Comparison of ENCODE assay signal across 1 cellular context in the genomic region with DNA sequence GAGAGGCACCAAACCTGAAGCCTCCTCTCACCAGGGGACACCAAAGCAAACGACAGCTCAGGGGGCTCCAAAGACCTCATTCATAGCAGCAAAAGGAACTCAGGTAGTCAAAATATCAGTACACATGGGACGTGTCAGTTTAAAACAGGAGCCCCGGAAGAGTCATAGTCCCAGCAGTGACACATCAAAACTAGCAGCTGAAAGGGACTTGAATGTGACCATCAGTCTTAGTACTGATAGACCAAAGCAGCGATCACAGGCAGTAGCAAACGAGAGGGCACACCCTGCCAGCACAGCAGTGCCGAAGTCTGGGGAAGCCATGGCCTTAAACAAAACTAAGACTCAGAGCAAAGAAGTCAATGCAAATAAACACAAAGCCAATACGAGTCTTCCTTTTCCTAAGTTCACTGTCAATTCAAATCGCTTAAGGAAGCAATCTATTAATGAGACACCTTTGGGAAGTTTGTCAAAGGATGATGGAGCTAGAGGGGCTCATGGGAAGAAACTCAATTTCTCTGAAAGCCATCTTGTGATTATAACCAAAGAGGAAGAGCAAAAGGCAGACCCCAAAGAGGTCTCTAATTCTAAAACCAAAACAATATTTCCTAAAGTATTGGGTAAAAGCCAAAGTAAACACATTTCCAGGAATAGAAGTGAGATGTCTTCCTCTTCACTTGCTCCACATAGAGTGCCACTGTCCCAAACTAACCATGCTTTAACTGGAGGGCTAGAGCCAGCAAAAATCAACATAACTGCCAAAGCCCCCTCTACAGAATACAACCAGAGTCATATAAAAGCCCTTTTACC.
TF ChIP-seq lines count a peak whose summit lies in the region.

No MANE protein-coding gene starts in this region.

TF ChIP-seq in K562, 482 proteins besides CTCF, POLR2A, EP300 and RAD21 (continued from another document and continues in another):
- no peak for TF ChIP-seq CHD2 (IDR thresholded peaks at IDR 0.05; ENCODE audit: low read depth, low read length)
- no peak for TF ChIP-seq HDAC6 (IDR thresholded peaks at IDR 0.05; ENCODE audit: low read depth, low read length)
- TF ChIP-seq MAFF (IDR thresholded peaks at IDR 0.05; ENCODE audit: low read length), result peak; percentile 85
- no peak for TF ChIP-seq YBX1 (IDR thresholded peaks at IDR 0.05)
- TF ChIP-seq, protein P1, sequence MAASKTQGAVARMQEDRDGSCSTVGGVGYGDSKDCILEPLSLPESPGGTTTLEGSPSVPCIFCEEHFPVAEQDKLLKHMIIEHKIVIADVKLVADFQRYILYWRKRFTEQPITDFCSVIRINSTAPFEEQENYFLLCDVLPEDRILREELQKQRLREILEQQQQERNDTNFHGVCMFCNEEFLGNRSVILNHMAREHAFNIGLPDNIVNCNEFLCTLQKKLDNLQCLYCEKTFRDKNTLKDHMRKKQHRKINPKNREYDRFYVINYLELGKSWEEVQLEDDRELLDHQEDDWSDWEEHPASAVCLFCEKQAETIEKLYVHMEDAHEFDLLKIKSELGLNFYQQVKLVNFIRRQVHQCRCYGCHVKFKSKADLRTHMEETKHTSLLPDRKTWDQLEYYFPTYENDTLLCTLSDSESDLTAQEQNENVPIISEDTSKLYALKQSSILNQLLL (CRISPR knock-in tag; IDR thresholded peaks at IDR 0.05; ENCODE audit: borderline replicate concordance), result no peak
- TF ChIP-seq FOXK1 (CRISPR knock-in tag; IDR thresholded peaks at IDR 0.05; ENCODE audit: borderline replicate concordance), result no peak
- no peak for TF ChIP-seq KAT7 (CRISPR knock-in tag; IDR thresholded peaks at IDR 0.05; ENCODE audit: borderline replicate concordance)
- no peak for TF ChIP-seq NR2C2 (CRISPR knock-in tag; IDR thresholded peaks at IDR 0.05)
- no peak; the same call in 1 of the 2 replicates for TF ChIP-seq NR2C2 (tag; IDR thresholded peaks at IDR 0.05)
- peak; percentile 75 for TF ChIP-seq KDM5B (IDR thresholded peaks at IDR 0.05; ENCODE audit: insufficient replicate concordance, low read depth, low read length)
- no peak for TF ChIP-seq BRD4 (IDR thresholded peaks at IDR 0.05)
- TF ChIP-seq SIN3A (IDR thresholded peaks at IDR 0.05; ENCODE audit: borderline replicate concordance in 2 of 2, control insufficient read depth in 1 of 2, low read depth in 2 of 2, low read length in 2 of 2), result peak; percentile 67; a peak in 2 of 4 replicates
- no peak for TF ChIP-seq CHD4 (IDR thresholded peaks at IDR 0.05; ENCODE audit: insufficient read depth, insufficient replicate concordance, low read depth, low read length, poor library complexity, severe bottlenecking)
- no peak for TF ChIP-seq BRF1 (IDR thresholded peaks at IDR 0.05; ENCODE audit: borderline replicate concordance, extremely low read depth, insufficient read length)
- TF ChIP-seq YY1 (IDR thresholded peaks at IDR 0.05; ENCODE audit: borderline replicate concordance in 1 of 3, control insufficient read depth in 1 of 3, extremely low read depth in 1 of 3, insufficient read depth in 3 of 3, insufficient read length in 1 of 3, insufficient replicate concordance in 2 of 3, low read depth in 1 of 3, low read length in 2 of 3), result peak in 1 of 3 experiments; percentile 43
- TF ChIP-seq CREB1 (IDR thresholded peaks at IDR 0.05), result no peak
- no peak; the same call in 1 of the 2 replicates for TF ChIP-seq CREB1 (CRISPR knock-in tag; IDR thresholded peaks at IDR 0.05)
- TF ChIP-seq GTF2E2 (tag; IDR thresholded peaks at IDR 0.05), result no peak
- TF ChIP-seq SETDB1 (IDR thresholded peaks at IDR 0.05; ENCODE audit: low read length), result no peak
- TF ChIP-seq, protein P2, sequence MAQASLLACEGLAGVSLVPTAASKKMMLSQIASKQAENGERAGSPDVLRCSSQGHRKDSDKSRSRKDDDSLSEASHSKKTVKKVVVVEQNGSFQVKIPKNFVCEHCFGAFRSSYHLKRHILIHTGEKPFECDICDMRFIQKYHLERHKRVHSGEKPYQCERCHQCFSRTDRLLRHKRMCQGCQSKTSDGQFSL (CRISPR knock-in tag; IDR thresholded peaks at IDR 0.05), result no peak
- TF ChIP-seq, protein P2 (tag; IDR thresholded peaks at IDR 0.05), result no peak
- no peak; the same call in 1 of the 2 replicates for TF ChIP-seq ATF7 (IDR thresholded peaks at IDR 0.05)
- TF ChIP-seq, protein P3, sequence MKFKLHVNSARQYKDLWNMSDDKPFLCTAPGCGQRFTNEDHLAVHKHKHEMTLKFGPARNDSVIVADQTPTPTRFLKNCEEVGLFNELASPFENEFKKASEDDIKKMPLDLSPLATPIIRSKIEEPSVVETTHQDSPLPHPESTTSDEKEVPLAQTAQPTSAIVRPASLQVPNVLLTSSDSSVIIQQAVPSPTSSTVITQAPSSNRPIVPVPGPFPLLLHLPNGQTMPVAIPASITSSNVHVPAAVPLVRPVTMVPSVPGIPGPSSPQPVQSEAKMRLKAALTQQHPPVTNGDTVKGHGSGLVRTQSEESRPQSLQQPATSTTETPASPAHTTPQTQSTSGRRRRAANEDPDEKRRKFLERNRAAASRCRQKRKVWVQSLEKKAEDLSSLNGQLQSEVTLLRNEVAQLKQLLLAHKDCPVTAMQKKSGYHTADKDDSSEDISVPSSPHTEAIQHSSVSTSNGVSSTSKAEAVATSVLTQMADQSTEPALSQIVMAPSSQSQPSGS (CRISPR knock-in tag; IDR thresholded peaks at IDR 0.05), result no peak
- no peak for TF ChIP-seq CHCHD3 (CRISPR knock-in tag; IDR thresholded peaks at IDR 0.05)
- no peak for TF ChIP-seq ZBTB8A (IDR thresholded peaks at IDR 0.05; ENCODE audit: partially characterized antibody)
- TF ChIP-seq ZNF695 (CRISPR knock-in tag; IDR thresholded peaks at IDR 0.05), result no peak
- no peak for TF ChIP-seq JUNB (CRISPR knock-in tag; conservative IDR thresholded peaks at IDR 0.05)
- 0 out of 2 replicates have a peak, but pooled peaks have one; percentile 13 for TF ChIP-seq THRAP3 (IDR thresholded peaks at IDR 0.05; ENCODE audit: borderline replicate concordance)
- TF ChIP-seq RFX5 (IDR thresholded peaks at IDR 0.05; ENCODE audit: low read depth, low read length), result no peak
- TF ChIP-seq, protein P4, sequence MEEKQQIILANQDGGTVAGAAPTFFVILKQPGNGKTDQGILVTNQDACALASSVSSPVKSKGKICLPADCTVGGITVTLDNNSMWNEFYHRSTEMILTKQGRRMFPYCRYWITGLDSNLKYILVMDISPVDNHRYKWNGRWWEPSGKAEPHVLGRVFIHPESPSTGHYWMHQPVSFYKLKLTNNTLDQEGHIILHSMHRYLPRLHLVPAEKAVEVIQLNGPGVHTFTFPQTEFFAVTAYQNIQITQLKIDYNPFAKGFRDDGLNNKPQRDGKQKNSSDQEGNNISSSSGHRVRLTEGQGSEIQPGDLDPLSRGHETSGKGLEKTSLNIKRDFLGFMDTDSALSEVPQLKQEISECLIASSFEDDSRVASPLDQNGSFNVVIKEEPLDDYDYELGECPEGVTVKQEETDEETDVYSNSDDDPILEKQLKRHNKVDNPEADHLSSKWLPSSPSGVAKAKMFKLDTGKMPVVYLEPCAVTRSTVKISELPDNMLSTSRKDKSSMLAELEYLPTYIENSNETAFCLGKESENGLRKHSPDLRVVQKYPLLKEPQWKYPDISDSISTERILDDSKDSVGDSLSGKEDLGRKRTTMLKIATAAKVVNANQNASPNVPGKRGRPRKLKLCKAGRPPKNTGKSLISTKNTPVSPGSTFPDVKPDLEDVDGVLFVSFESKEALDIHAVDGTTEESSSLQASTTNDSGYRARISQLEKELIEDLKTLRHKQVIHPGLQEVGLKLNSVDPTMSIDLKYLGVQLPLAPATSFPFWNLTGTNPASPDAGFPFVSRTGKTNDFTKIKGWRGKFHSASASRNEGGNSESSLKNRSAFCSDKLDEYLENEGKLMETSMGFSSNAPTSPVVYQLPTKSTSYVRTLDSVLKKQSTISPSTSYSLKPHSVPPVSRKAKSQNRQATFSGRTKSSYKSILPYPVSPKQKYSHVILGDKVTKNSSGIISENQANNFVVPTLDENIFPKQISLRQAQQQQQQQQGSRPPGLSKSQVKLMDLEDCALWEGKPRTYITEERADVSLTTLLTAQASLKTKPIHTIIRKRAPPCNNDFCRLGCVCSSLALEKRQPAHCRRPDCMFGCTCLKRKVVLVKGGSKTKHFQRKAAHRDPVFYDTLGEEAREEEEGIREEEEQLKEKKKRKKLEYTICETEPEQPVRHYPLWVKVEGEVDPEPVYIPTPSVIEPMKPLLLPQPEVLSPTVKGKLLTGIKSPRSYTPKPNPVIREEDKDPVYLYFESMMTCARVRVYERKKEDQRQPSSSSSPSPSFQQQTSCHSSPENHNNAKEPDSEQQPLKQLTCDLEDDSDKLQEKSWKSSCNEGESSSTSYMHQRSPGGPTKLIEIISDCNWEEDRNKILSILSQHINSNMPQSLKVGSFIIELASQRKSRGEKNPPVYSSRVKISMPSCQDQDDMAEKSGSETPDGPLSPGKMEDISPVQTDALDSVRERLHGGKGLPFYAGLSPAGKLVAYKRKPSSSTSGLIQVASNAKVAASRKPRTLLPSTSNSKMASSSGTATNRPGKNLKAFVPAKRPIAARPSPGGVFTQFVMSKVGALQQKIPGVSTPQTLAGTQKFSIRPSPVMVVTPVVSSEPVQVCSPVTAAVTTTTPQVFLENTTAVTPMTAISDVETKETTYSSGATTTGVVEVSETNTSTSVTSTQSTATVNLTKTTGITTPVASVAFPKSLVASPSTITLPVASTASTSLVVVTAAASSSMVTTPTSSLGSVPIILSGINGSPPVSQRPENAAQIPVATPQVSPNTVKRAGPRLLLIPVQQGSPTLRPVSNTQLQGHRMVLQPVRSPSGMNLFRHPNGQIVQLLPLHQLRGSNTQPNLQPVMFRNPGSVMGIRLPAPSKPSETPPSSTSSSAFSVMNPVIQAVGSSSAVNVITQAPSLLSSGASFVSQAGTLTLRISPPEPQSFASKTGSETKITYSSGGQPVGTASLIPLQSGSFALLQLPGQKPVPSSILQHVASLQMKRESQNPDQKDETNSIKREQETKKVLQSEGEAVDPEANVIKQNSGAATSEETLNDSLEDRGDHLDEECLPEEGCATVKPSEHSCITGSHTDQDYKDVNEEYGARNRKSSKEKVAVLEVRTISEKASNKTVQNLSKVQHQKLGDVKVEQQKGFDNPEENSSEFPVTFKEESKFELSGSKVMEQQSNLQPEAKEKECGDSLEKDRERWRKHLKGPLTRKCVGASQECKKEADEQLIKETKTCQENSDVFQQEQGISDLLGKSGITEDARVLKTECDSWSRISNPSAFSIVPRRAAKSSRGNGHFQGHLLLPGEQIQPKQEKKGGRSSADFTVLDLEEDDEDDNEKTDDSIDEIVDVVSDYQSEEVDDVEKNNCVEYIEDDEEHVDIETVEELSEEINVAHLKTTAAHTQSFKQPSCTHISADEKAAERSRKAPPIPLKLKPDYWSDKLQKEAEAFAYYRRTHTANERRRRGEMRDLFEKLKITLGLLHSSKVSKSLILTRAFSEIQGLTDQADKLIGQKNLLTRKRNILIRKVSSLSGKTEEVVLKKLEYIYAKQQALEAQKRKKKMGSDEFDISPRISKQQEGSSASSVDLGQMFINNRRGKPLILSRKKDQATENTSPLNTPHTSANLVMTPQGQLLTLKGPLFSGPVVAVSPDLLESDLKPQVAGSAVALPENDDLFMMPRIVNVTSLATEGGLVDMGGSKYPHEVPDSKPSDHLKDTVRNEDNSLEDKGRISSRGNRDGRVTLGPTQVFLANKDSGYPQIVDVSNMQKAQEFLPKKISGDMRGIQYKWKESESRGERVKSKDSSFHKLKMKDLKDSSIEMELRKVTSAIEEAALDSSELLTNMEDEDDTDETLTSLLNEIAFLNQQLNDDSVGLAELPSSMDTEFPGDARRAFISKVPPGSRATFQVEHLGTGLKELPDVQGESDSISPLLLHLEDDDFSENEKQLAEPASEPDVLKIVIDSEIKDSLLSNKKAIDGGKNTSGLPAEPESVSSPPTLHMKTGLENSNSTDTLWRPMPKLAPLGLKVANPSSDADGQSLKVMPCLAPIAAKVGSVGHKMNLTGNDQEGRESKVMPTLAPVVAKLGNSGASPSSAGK (IDR thresholded peaks at IDR 0.05), result no peak
- no peak for TF ChIP-seq CBX3 (IDR thresholded peaks at IDR 0.05; ENCODE audit: borderline replicate concordance in 1 of 2, low read length in 2 of 2)
- TF ChIP-seq ZNF253 (CRISPR knock-in tag; conservative IDR thresholded peaks at IDR 0.05), result no peak
- TF ChIP-seq KLF13 (tag; IDR thresholded peaks at IDR 0.05; ENCODE audit: borderline replicate concordance, low read depth), result no peak
- TF ChIP-seq ZNF212 (CRISPR knock-in tag; IDR thresholded peaks at IDR 0.05), result no peak
- TF ChIP-seq IFI16 (CRISPR knock-in tag; IDR thresholded peaks at IDR 0.05), result no peak
- TF ChIP-seq MYBL2 (IDR thresholded peaks at IDR 0.05; ENCODE audit: low read depth), result peak; percentile 67
- no peak for TF ChIP-seq MYBL2 (CRISPR knock-in tag; IDR thresholded peaks at IDR 0.05; ENCODE audit: borderline replicate concordance)
- no peak for TF ChIP-seq ZNF184 (CRISPR knock-in tag; IDR thresholded peaks at IDR 0.05)
- no peak for TF ChIP-seq GATAD2A (IDR thresholded peaks at IDR 0.05)
- TF ChIP-seq ZNF561 (CRISPR knock-in tag; conservative IDR thresholded peaks at IDR 0.05), result no peak
- no peak for TF ChIP-seq HDGF (IDR thresholded peaks at IDR 0.05)
- TF ChIP-seq SNRNP70 (optimal IDR thresholded peaks at IDR 0.05; ENCODE audit: low read depth, low read length), result no peak
- TF ChIP-seq, protein P5, sequence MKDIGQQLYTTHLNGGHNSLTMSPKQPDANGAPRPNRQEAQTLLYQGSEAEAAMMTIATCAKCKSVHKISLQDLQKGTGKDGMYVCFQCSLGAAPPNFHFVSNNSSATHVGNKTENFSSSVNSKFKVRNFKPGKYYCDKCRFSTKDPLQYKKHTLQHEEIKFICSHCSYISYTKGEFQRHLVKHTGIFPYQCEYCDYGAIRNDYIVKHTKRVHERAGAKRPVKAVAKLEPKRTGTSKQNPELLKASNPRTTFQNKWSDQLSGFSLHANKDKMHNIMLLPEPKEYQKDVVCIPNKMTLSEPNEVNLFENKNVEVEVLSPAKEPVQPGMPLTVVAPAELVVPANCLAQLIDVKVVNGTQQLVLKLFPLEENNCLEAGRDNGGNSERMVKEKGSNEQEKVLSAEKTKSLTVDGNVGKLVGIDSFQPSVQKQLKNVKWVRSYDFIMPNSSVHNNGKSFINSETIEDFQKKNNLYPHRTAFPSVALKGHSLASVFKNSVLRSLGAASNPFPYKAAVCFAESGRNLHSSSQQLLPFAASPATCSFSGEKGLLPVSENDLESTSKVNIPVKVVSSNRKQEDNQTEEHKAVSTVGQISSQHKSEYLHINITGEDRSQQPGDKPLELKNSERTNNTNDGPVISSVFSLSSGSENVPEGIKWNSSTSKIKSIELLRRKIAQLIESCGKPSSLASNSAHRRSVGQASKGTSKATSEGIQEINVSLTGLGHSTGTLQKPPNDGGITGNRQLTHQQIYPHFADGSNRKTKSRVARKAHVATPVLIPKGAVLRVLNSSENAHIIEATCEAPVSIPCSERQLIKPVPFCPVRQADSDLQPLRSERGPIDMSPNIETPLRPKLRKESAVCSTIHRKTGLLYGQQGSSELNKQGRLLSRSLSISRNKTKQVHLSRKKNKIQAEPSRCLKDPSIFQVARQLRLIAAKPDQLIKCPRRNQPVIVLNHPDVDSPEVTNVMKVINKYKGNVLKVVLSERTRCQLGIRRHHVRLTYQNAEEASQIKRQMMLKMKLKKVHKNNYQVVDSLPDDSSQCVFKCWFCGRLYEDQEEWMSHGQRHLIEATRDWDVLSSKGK (CRISPR knock-in tag; IDR thresholded peaks at IDR 0.05), result no peak
